9 cellular contexts compared by ENCODE assay signal in the genomic region with DNA sequence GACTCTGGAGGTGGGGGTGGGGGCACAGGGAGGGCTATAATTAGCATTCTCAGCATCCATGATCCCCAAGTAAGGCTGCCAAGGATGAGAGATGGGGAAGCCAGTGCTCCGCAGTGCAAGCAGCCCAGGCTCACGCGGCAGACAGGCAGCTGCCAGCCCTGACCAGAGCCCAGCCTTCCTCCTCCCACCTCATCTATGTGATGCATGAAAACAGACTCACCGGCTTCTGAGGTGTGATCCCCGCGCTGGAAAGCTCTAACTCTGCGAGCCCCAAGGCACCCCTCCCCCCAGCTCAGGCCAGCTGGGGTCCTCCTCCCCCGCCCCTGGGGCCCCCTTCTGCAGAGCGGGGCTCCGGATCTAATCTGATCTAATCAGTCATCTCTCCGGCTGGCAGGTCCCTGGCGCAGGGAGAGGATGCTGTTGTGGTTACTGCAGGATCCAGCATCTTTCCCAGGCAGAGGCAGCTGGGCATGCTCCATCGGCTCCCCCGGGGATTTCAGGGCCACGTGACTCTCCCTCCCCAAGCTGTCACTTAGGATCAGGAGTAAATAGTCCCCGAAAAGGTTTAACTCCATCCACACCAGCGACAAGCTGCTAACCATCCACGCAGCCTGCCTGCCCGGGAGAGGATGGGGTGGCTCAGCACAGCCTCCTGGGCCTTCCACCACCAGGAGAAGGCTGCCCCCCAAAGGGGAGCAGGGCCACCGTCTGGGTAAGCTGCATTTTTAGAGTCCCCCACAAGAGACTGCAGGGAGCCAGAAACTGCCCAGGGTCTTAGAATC. TPM values are rescaled to one million over a fixed set of nuclear protein-coding genes. Genes with fewer than 3 reads are reported as not detected.
DNase-seq lines count a peak whose midpoint lies in the region; ATAC-seq and FAIRE-seq lines count a peak whose summit lies in the region.
"Had no signal": no experiment of that assay in that cellular context is flagged by ENCODE, and none has a peak within 500 bp of the region (broad histone marks: within the 10 kb centered on the region; RNA-seq: fewer than 3 reads in every experiment).

A gene with protein sequence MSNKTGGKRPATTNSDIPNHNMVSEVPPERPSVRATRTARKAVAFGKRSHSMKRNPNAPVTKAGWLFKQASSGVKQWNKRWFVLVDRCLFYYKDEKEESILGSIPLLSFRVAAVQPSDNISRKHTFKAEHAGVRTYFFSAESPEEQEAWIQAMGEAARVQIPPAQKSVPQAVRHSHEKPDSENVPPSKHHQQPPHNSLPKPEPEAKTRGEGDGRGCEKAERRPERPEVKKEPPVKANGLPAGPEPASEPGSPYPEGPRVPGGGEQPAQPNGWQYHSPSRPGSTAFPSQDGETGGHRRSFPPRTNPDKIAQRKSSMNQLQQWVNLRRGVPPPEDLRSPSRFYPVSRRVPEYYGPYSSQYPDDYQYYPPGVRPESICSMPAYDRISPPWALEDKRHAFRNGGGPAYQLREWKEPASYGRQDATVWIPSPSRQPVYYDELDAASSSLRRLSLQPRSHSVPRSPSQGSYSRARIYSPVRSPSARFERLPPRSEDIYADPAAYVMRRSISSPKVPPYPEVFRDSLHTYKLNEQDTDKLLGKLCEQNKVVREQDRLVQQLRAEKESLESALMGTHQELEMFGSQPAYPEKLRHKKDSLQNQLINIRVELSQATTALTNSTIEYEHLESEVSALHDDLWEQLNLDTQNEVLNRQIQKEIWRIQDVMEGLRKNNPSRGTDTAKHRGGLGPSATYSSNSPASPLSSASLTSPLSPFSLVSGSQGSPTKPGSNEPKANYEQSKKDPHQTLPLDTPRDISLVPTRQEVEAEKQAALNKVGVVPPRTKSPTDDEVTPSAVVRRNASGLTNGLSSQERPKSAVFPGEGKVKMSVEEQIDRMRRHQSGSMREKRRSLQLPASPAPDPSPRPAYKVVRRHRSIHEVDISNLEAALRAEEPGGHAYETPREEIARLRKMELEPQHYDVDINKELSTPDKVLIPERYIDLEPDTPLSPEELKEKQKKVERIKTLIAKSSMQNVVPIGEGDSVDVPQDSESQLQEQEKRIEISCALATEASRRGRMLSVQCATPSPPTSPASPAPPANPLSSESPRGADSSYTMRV (minus strand): TSS at position 456 of the 782 bp plus-strand sequence. CDS start 86,202 bp downstream, outside the sequence.

- intact Hi-C loops in right cardiac atrium (cut with DNase I), result loop anchor here (5.0 to 10.0 kb wide), 4 partner anchors 52 to 142 kb away; no protein-coding TSS in a partner anchor

- peaks cover 7% of the 10 kb centered on the region for H3K4me1 ChIP-seq in right cardiac atrium (ENCODE audit: control insufficient read depth, insufficient read depth, low read length)
- no peaks in the 10 kb centered on the region for H3K4me1 ChIP-seq in small intestine (ENCODE audit: control insufficient read depth in 2 of 2, insufficient read depth in 1 of 2, low read depth in 1 of 2, low read length in 1 of 2)

- DNase-seq in Ammon's horn (ENCODE audit: low spot score), result peak; percentile 80
- peak; percentile 40 for DNase-seq in NAMALWA (ENCODE audit: low spot score)
- DNase-seq in amniotic epithelial cell (ENCODE audit: low read depth), result peak; percentile 80
- DNase-seq in right cardiac atrium, result peak; percentile 68 to 91 (median 90)
- DNase-seq in small intestine, result no peak
- no peak for DNase-seq in DMS53 treated with DMSO at 0.1 percent for 48 hours (lab: John Stamatoyannopoulos, UW; ENCODE audit: unreplicated experiment)
- no peak for DNase-seq in activated naive CD4-positive, alpha-beta T cell treated with anti-CD3 and anti-CD28 coated beads, Interleukin-2, amount 50 U/mL, for 72 hours (ENCODE audit: low spot score in 2 of 2)

- H3K27me3 ChIP-seq in right cardiac atrium (ENCODE audit: control insufficient read depth, insufficient read depth) (no peaks in the 10 kb centered on the region), small intestine (ENCODE audit: control insufficient read depth in 2 of 2, insufficient read depth in 2 of 2, low read length in 2 of 2) (no peaks in the 10 kb centered on the region)

- no peak within 1 kb of the TSS for H3K27ac Mint-ChIP-seq in activated naive CD4-positive, alpha-beta T cell treated with anti-CD3 and anti-CD28 coated beads, Interleukin-2, amount 50 U/mL, for 72 hours

- H3K27ac ChIP-seq in right cardiac atrium (ENCODE audit: low read length) (no peak within 1 kb of the TSS), small intestine (ENCODE audit: low read depth in 1 of 2, low read length in 1 of 2) (no peak within 1 kb of the TSS)

- 4% methylated on average over 20 of the region's 20 CpGs for WGBS in right cardiac atrium
- 25 to 64% (median 47%) methylated on average over 20 of the region's 20 CpGs for whole genome bisulfite sequencing in small intestine, 3 donors

- no peaks in the 10 kb centered on the region for H3K36me3 ChIP-seq in small intestine (ENCODE audit: control insufficient read depth in 2 of 2, insufficient read depth in 2 of 2, low read length in 2 of 2)

- ATAC-seq in right cardiac atrium (peak; percentile 35 to 48), HG02610 (IDR thresholded peaks at IDR 0.05; ENCODE audit: unreplicated experiment) (no peak)
- ATAC-seq in activated naive CD4-positive, alpha-beta T cell treated with anti-CD3 and anti-CD28 coated beads, Interleukin-2, amount 50 U/mL, for 72 hours, result no peak

- H3K9me3 Mint-ChIP-seq in activated naive CD4-positive, alpha-beta T cell treated with anti-CD3 and anti-CD28 coated beads, Interleukin-2, amount 50 U/mL, for 72 hours, result no peaks in the 10 kb centered on the region

- H3K36me3 Mint-ChIP-seq in activated naive CD4-positive, alpha-beta T cell treated with anti-CD3 and anti-CD28 coated beads, Interleukin-2, amount 50 U/mL, for 72 hours, result no peaks in the 10 kb centered on the region

- H3K9me3 ChIP-seq in right cardiac atrium (ENCODE audit: control insufficient read depth, low read length) (no peaks in the 10 kb centered on the region), small intestine (ENCODE audit: control insufficient read depth, low read depth) (no peaks in the 10 kb centered on the region)

- no peak for FAIRE-seq in small intestine (lab: Jason Lieb, UNC)
- FAIRE-seq: GM18507 had no signal

- no peak within 1 kb of the TSS for H3K4me3 ChIP-seq in right cardiac atrium (ENCODE audit: low read length)
- H3K4me3 ChIP-seq in small intestine (ENCODE audit: low read depth in 1 of 2, low read length in 2 of 2), result no peak within 1 kb of the TSS

RNA-seq across cellular contexts. Expression of the gene that starts here (rescaled TPM):
- total RNA-seq in right cardiac atrium, result 10 to 100 TPM; 17.7 to 55.4 (median 37.7) TPM
- polyA plus RNA-seq in right cardiac atrium, result 17.7 TPM
- 10 to 100 TPM; 27.4 to 39.8 (median 36.7) TPM for polyA plus RNA-seq in small intestine
- total RNA-seq in activated naive CD4-positive, alpha-beta T cell treated with anti-CD3 and anti-CD28 coated beads, Interleukin-2, amount 50 U/mL, for 72 hours, result 1 to 10 TPM; 1.0 to 2.6 TPM

Comparison
In these comparisons a context has a peak if more than half of its experiments do, and no peak if none do; other contexts are left out.
1. RNA of the gene that starts here (total RNA-seq): 17.7 to 55.4 TPM in right cardiac atrium; 1.0 to 2.6 TPM in activated naive CD4-positive, alpha-beta T cell treated with anti-CD3 and anti-CD28 coated beads, Interleukin-2, amount 50 U/mL, for 72 hours; every median in the first group is over 4 times any median in the second.
2. DNase-seq: peak in Ammon's horn (single experiment), NAMALWA (single experiment), amniotic epithelial cell (single experiment) and right cardiac atrium (3 of 3); none in small intestine (single experiment), DMS53 treated with DMSO at 0.1 percent for 48 hours (single experiment) and activated naive CD4-positive, alpha-beta T cell treated with anti-CD3 and anti-CD28 coated beads, Interleukin-2, amount 50 U/mL, for 72 hours (0 of 2).
3. ATAC-seq: peak in right cardiac atrium (2 of 2); none in HG02610 (single experiment) and activated naive CD4-positive, alpha-beta T cell treated with anti-CD3 and anti-CD28 coated beads, Interleukin-2, amount 50 U/mL, for 72 hours (0 of 2).